1 cellular context compared by ENCODE assay signal in genomic region chr1:56578963-56579875, GRCh38.
TF ChIP-seq lines count a peak whose summit lies in the region.

TSS of gene PLPP3 (minus strand) at chr1:56579563. CDS start at chr1:56579016, 547 bp downstream.

TF ChIP-seq in HepG2, 621 proteins besides CTCF, POLR2A, EP300 and RAD21 (continued from another document and continues in another):
- TF ChIP-seq, protein P1, sequence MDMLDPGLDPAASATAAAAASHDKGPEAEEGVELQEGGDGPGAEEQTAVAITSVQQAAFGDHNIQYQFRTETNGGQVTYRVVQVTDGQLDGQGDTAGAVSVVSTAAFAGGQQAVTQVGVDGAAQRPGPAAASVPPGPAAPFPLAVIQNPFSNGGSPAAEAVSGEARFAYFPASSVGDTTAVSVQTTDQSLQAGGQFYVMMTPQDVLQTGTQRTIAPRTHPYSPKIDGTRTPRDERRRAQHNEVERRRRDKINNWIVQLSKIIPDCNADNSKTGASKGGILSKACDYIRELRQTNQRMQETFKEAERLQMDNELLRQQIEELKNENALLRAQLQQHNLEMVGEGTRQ (IDR thresholded peaks at IDR 0.05; ENCODE audit: low read depth, low read length) = no peak
- TF ChIP-seq, protein P1 (CRISPR knock-in tag; IDR thresholded peaks at IDR 0.05; ENCODE audit: borderline replicate concordance) = no peak
- TF ChIP-seq ZNF24 (IDR thresholded peaks at IDR 0.05) (no peak), SRY (CRISPR knock-in tag; IDR thresholded peaks at IDR 0.05) (peak; percentile 66; the same call in 1 of the 2 replicates), SIN3A (IDR thresholded peaks at IDR 0.05; ENCODE audit: borderline replicate concordance, low read depth, low read length) (peak; percentile 66; the same call in 1 of the 2 replicates), ZBTB38 (CRISPR knock-in tag; IDR thresholded peaks at IDR 0.05) (peak; percentile 39; the same call in 1 of the 2 replicates), SETDB1 (CRISPR knock-in tag; IDR thresholded peaks at IDR 0.05; ENCODE audit: borderline replicate concordance) (no peak), GTF3A (CRISPR knock-in tag; conservative IDR thresholded peaks at IDR 0.05) (no peak), ZNF768 (CRISPR knock-in tag; IDR thresholded peaks at IDR 0.05) (peak; percentile 56; the same call in 1 of the 2 replicates), MYNN (CRISPR knock-in tag; IDR thresholded peaks at IDR 0.05; ENCODE audit: low read depth) (no peak), MLLT10 (CRISPR knock-in tag; IDR thresholded peaks at IDR 0.05) (no peak), ARID2 (CRISPR knock-in tag; IDR thresholded peaks at IDR 0.05; ENCODE audit: borderline replicate concordance) (no peak), ZFYVE20 (CRISPR knock-in tag; IDR thresholded peaks at IDR 0.05; ENCODE audit: borderline replicate concordance, low read depth) (no peak), ZNF264 (CRISPR knock-in tag; IDR thresholded peaks at IDR 0.05) (no peak), FOXC1 (CRISPR knock-in tag; IDR thresholded peaks at IDR 0.05; ENCODE audit: borderline replicate concordance) (peak; percentile 77; the same call in 1 of the 2 replicates), ATM (IDR thresholded peaks at IDR 0.05; ENCODE audit: borderline replicate concordance) (no peak), ZNF446 (CRISPR knock-in tag; IDR thresholded peaks at IDR 0.05) (peak; percentile 12; the same call in 1 of the 2 replicates), PHF20 (CRISPR knock-in tag; IDR thresholded peaks at IDR 0.05) (peak; percentile 33; the same call in 1 of the 2 replicates), REPIN1 (CRISPR knock-in tag; IDR thresholded peaks at IDR 0.05; ENCODE audit: borderline replicate concordance, low read depth) (peak; percentile 68; the same call in 1 of the 2 replicates), ZNF333 (CRISPR knock-in tag; IDR thresholded peaks at IDR 0.05; ENCODE audit: borderline replicate concordance) (no peak), CC2D1A (CRISPR knock-in tag; IDR thresholded peaks at IDR 0.05) (0 out of 2 replicates have a peak, but pooled peaks have one; percentile 53), ZNF496 (CRISPR knock-in tag; IDR thresholded peaks at IDR 0.05; ENCODE audit: insufficient replicate concordance) (no peak), PTBP1 (IDR thresholded peaks at IDR 0.05; ENCODE audit: low read depth, low read length, poor library complexity, severe bottlenecking) (no peak), AFF4 (CRISPR knock-in tag; IDR thresholded peaks at IDR 0.05) (no peak), E2F2 (CRISPR knock-in tag; IDR thresholded peaks at IDR 0.05; ENCODE audit: borderline replicate concordance) (no peak), TFE3 (CRISPR knock-in tag; IDR thresholded peaks at IDR 0.05) (no peak; the same call in 1 of the 2 replicates), ZBTB33 (CRISPR knock-in tag; IDR thresholded peaks at IDR 0.05) (no peak), ZBTB21 (CRISPR knock-in tag; IDR thresholded peaks at IDR 0.05) (no peak), ZNF547 (CRISPR knock-in tag; IDR thresholded peaks at IDR 0.05) (peak; percentile 56), MED8 (CRISPR knock-in tag; IDR thresholded peaks at IDR 0.05; ENCODE audit: insufficient replicate concordance) (no peak), STAG1 (CRISPR knock-in tag; IDR thresholded peaks at IDR 0.05) (peak; percentile 50), MEIS2 (CRISPR knock-in tag; IDR thresholded peaks at IDR 0.05) (no peak; the same call in 1 of the 2 replicates), SIN3B (IDR thresholded peaks at IDR 0.05; ENCODE audit: low read length) (no peak), MTA1 (CRISPR knock-in tag; IDR thresholded peaks at IDR 0.05; ENCODE audit: borderline replicate concordance) (peak; percentile 52; the same call in 1 of the 2 replicates), CBX5 (CRISPR knock-in tag; IDR thresholded peaks at IDR 0.05; ENCODE audit: borderline replicate concordance) (no peak), MTF2 (CRISPR knock-in tag; IDR thresholded peaks at IDR 0.05; ENCODE audit: borderline replicate concordance) (0 out of 2 replicates have a peak, but pooled peaks have one; percentile 84), MBD4 (IDR thresholded peaks at IDR 0.05; ENCODE audit: borderline replicate concordance, low read length) (no peak), SMARCC2 (IDR thresholded peaks at IDR 0.05) (no peak), ZMYM4 (CRISPR knock-in tag; IDR thresholded peaks at IDR 0.05) (peak; percentile 56; the same call in 1 of the 2 replicates)
- TF ChIP-seq, protein P2, sequence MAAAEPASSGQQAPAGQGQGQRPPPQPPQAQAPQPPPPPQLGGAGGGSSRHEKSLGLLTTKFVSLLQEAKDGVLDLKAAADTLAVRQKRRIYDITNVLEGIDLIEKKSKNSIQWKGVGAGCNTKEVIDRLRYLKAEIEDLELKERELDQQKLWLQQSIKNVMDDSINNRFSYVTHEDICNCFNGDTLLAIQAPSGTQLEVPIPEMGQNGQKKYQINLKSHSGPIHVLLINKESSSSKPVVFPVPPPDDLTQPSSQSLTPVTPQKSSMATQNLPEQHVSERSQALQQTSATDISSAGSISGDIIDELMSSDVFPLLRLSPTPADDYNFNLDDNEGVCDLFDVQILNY (CRISPR knock-in tag; conservative IDR thresholded peaks at IDR 0.05) = 0 out of 2 replicates have a peak, but pooled peaks have one; percentile 38
- TF ChIP-seq, protein P3, sequence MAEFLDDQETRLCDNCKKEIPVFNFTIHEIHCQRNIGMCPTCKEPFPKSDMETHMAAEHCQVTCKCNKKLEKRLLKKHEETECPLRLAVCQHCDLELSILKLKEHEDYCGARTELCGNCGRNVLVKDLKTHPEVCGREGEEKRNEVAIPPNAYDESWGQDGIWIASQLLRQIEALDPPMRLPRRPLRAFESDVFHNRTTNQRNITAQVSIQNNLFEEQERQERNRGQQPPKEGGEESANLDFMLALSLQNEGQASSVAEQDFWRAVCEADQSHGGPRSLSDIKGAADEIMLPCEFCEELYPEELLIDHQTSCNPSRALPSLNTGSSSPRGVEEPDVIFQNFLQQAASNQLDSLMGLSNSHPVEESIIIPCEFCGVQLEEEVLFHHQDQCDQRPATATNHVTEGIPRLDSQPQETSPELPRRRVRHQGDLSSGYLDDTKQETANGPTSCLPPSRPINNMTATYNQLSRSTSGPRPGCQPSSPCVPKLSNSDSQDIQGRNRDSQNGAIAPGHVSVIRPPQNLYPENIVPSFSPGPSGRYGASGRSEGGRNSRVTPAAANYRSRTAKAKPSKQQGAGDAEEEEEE (CRISPR knock-in tag; IDR thresholded peaks at IDR 0.05; ENCODE audit: borderline replicate concordance) = no peak
- TF ChIP-seq, protein P4, sequence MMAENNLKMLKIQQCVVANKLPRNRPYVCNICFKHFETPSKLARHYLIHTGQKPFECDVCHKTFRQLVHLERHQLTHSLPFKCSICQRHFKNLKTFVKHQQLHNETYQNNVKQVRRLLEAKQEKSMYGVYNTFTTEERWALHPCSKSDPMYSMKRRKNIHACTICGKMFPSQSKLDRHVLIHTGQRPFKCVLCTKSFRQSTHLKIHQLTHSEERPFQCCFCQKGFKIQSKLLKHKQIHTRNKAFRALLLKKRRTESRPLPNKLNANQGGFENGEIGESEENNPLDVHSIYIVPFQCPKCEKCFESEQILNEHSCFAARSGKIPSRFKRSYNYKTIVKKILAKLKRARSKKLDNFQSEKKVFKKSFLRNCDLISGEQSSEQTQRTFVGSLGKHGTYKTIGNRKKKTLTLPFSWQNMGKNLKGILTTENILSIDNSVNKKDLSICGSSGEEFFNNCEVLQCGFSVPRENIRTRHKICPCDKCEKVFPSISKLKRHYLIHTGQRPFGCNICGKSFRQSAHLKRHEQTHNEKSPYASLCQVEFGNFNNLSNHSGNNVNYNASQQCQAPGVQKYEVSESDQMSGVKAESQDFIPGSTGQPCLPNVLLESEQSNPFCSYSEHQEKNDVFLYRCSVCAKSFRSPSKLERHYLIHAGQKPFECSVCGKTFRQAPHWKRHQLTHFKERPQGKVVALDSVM (CRISPR knock-in tag; IDR thresholded peaks at IDR 0.05) = peak; percentile 10; the same call in 1 of the 2 replicates
- TF ChIP-seq, protein P5, sequence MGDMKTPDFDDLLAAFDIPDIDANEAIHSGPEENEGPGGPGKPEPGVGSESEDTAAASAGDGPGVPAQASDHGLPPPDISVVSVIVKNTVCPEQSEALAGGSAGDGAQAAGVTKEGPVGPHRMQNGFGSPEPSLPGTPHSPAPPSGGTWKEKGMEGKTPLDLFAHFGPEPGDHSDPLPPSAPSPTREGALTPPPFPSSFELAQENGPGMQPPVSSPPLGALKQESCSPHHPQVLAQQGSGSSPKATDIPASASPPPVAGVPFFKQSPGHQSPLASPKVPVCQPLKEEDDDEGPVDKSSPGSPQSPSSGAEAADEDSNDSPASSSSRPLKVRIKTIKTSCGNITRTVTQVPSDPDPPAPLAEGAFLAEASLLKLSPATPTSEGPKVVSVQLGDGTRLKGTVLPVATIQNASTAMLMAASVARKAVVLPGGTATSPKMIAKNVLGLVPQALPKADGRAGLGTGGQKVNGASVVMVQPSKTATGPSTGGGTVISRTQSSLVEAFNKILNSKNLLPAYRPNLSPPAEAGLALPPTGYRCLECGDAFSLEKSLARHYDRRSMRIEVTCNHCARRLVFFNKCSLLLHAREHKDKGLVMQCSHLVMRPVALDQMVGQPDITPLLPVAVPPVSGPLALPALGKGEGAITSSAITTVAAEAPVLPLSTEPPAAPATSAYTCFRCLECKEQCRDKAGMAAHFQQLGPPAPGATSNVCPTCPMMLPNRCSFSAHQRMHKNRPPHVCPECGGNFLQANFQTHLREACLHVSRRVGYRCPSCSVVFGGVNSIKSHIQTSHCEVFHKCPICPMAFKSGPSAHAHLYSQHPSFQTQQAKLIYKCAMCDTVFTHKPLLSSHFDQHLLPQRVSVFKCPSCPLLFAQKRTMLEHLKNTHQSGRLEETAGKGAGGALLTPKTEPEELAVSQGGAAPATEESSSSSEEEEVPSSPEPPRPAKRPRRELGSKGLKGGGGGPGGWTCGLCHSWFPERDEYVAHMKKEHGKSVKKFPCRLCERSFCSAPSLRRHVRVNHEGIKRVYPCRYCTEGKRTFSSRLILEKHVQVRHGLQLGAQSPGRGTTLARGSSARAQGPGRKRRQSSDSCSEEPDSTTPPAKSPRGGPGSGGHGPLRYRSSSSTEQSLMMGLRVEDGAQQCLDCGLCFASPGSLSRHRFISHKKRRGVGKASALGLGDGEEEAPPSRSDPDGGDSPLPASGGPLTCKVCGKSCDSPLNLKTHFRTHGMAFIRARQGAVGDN (CRISPR knock-in tag; IDR thresholded peaks at IDR 0.05) = peak; percentile 78
